ENCODE assay signal across 1 cellular context in the genomic region with DNA sequence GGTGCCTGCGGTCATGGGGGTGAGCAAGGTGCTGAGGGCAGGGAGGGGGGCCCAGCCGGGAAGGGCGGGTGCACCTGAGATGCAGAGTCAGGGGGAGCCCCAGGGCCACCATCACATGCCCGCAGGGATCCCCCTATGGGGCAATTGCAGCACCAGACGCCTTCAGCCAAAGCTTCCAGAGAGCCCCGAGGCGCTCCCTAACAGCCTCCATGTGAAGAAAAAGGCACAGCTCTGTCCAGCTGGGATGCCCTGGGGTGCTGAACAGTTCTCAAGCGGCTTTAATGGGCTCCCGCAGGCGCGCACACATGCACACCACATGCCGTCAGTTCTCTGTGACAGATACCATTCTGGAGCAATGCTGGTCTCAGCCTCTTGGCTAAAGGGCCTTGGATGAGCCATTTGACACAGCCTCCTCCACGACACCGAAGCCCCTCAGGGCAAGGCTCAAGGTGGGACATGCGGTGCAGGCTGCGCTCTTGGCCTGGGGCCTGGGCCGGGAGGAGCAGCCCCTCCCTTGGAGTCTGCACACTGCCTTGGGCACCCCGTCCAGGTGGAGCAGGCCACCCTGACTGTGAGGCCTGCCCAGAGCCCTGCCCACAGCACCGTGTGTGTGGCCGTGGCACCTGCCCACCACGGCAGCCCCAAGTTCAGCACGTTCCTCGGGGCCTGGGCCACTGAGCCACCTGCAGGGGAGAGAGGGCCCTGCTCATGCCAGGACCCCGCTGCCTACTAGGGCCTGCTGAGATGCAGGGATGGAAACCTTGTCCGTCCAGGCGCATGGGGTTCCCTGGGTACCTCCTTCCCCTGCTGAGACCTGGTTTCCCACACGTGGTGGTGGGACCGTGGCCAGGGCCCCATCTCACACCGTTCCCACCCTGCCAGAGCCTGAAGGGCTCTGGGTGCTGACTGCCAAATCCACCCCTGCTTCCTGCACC.
A peak's percentile ranks its signal among the peaks of the same experiment; 100 is the strongest.
TF ChIP-seq lines count a peak whose summit lies in the region.

No MANE protein-coding gene starts in this region.

TF ChIP-seq in GM12878, 131 proteins besides CTCF, POLR2A, EP300 and RAD21:
- peak; percentile 33; the same call in 1 of the 2 replicates for TF ChIP-seq POLR2AphosphoS5 (IDR thresholded peaks at IDR 0.05; ENCODE audit: low read length)
- TF ChIP-seq SMAD5 (IDR thresholded peaks at IDR 0.05; ENCODE audit: low read depth) = no peak
